ENCODE assay signal across 17 cellular contexts in the genomic region with DNA sequence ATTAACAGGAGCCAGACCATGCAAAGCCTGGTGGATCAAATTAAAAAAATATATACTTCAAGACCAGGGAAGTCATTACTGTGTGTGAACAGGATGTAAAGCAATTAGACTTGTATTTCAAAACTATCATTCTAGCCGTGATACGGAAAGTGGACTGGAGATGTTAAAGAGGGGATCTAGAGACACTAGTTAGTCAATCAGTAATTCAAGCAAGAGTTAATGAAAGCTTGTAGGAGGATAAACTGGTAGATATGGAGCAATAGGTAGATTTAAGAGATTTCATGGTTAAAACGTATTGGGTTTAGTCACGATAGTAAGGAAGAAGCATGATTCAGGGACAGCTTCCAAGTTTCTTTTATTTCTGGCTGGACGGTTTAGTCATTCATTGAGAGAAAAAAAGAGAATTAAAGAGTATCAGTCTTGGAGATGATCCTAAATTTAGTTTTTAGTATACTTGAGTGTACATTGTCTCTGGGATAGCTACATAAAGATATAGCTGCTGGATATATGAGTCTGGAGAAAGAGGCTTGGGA. TPM values are rescaled to one million over a fixed set of nuclear protein-coding genes. Genes with fewer than 3 reads are reported as not detected.
A peak's percentile ranks its signal among the peaks of the same experiment; 100 is the strongest.
DNase-seq lines count a peak whose midpoint lies in the region; ATAC-seq and TF ChIP-seq lines count a peak whose summit lies in the region.
"Had no signal": no experiment of that assay in that cellular context is flagged by ENCODE, and none has a peak within 500 bp of the region (broad histone marks: within the 10 kb centered on the region; RNA-seq: fewer than 3 reads in every experiment).

No MANE protein-coding gene starts in this region.

- H3K9me2 ChIP-seq in hepatocyte (replicated peaks; ENCODE audit: insufficient read depth): no peaks in the 10 kb centered on the region

- 72% methylated on average over 5 of the region's 5 CpGs for WGBS in hepatocyte (ENCODE audit: low lambda C conversion rate, missing lambda C conversion rate)

- H3K27me3 ChIP-seq in BLaER1 treated with 17β-estradiol and CSF1 and Interleukin-3, amounts not matched to agents 10 nM and 100 nM: no peaks in the 10 kb centered on the region
- H3K27me3 ChIP-seq in CD8-positive, alpha-beta memory T cell (ENCODE audit: insufficient read depth, low read length, poor library complexity, severe bottlenecking): no peaks in the 10 kb centered on the region
- no peaks in the 10 kb centered on the region for H3K27me3 ChIP-seq in hepatocyte
- H3K27me3 ChIP-seq: adrenal gland, colonic mucosa, esophagus muscularis mucosa, sigmoid colon had no signal

- H3K36me3 ChIP-seq in BLaER1 treated with 17β-estradiol and CSF1 and Interleukin-3, amounts not matched to agents 10 nM and 100 nM: peaks cover 0 to 74% (median 63%) of the 10 kb centered on the region in 11 experiments; a peak in 18 of 22 replicates
- H3K36me3 ChIP-seq in CD8-positive, alpha-beta memory T cell (ENCODE audit: insufficient read depth, low read length): peaks cover 5% of the 10 kb centered on the region
- H3K36me3 ChIP-seq in hepatocyte (replicated peaks; ENCODE audit: insufficient read depth, low read depth): no peaks in the 10 kb centered on the region
- H3K36me3 ChIP-seq: adrenal gland, colonic mucosa, esophagus muscularis mucosa, sigmoid colon had no signal

- H3K4me3 ChIP-seq in BLaER1 treated with 17β-estradiol and CSF1 and Interleukin-3, amounts not matched to agents 10 nM and 100 nM: no peak overlapping the region; a peak in 1 of 20 replicates
- H3K4me3 ChIP-seq in CD8-positive, alpha-beta memory T cell (ENCODE audit: low read length): no peak overlapping the region
- H3K4me3 ChIP-seq in hepatocyte: no peak overlapping the region
- H3K4me3 ChIP-seq: adrenal gland, colonic mucosa, esophagus muscularis mucosa, sigmoid colon had no signal

- peak overlapping the region; percentile 76 to 96 (median 89); a peak in 19 of 22 replicates for H3K4me2 ChIP-seq in BLaER1 treated with 17β-estradiol and CSF1 and Interleukin-3, amounts not matched to agents 10 nM and 100 nM
- no peak overlapping the region for H3K4me2 ChIP-seq in hepatocyte

- H3K79me2 ChIP-seq in hepatocyte: peaks cover 36% of the 10 kb centered on the region

- no peak for ATAC-seq in T-cell (replicated peaks in 1 of 4)
- no peak for ATAC-seq in HG03139 (IDR thresholded peaks at IDR 0.05; ENCODE audit: unreplicated experiment)
- ATAC-seq in GM19467 (IDR thresholded peaks at IDR 0.05; ENCODE audit: unreplicated experiment): no peak
- ATAC-seq: HCT116, left ventricle myocardium superior had no signal

- H3K9ac ChIP-seq in BLaER1 treated with 17β-estradiol and CSF1 and Interleukin-3, amounts not matched to agents 10 nM and 100 nM: peak overlapping the region in 3 of 11 experiments; percentile 8 to 58 (median 31); a peak in 3 of 22 replicates

- CTCF ChIA-PET in CD8-positive, alpha-beta memory T cell (lab: Charles Lee): no interaction called here
- CTCF ChIA-PET in T-cell (lab: Charles Lee): interaction anchor here in 1 of 2 donors (0.6 to 0.8 kb wide), 2 partner anchors 11 to 743 kb away, joined by 3 read pairs; no protein-coding TSS in a partner anchor

- peak overlapping the region in 3 of 11 experiments; percentile 9 to 33 (median 20); a peak in 4 of 22 replicates for H3K27ac ChIP-seq in BLaER1 treated with 17β-estradiol and CSF1 and Interleukin-3, amounts not matched to agents 10 nM and 100 nM
- no peak overlapping the region for H3K27ac ChIP-seq in CD8-positive, alpha-beta memory T cell (ENCODE audit: low read depth, low read length)
- no peak overlapping the region for H3K27ac ChIP-seq in hepatocyte
- H3K27ac ChIP-seq: adrenal gland, colonic mucosa, esophagus muscularis mucosa, sigmoid colon had no signal

- no peaks in the 10 kb centered on the region for H3K9me3 Mint-ChIP-seq in CD8-positive, alpha-beta memory T cell
- H3K9me3 Mint-ChIP-seq in T-cell: no peaks in the 10 kb centered on the region
- H3K9me3 Mint-ChIP-seq: naive B cell had no signal

- DNase-seq in CD8-positive, alpha-beta memory T cell: no peak
- DNase-seq in T-cell: no peak
- no peak for DNase-seq in hepatocyte (ENCODE audit: low spot score)
- DNase-seq in kidney glomerular epithelial cell (lab: John Stamatoyannopoulos, UW): no peak
- DNase-seq: activated CD8-positive, alpha-beta memory T cell treated with anti-CD3 and anti-CD28 coated beads for 24 hours; adrenal gland; colonic mucosa; hypothalamus; left ventricle myocardium superior; naive B cell; NCI-H2171; sigmoid colon had no signal

- peaks cover 0 to 45% (median 4%) of the 10 kb centered on the region in 3 donors for H3K36me3 Mint-ChIP-seq in CD8-positive, alpha-beta memory T cell
- peaks cover 22% of the 10 kb centered on the region for H3K36me3 Mint-ChIP-seq in T-cell

- no peaks in the 10 kb centered on the region for H3K9me3 ChIP-seq in BLaER1 treated with 17β-estradiol and CSF1 and Interleukin-3, amounts not matched to agents 10 nM and 100 nM (replicated peaks in 1 of 11)
- no peaks in the 10 kb centered on the region for H3K9me3 ChIP-seq in CD8-positive, alpha-beta memory T cell (ENCODE audit: low read length)
- H3K9me3 ChIP-seq in hepatocyte (ENCODE audit: low read depth): no peaks in the 10 kb centered on the region
- H3K9me3 ChIP-seq: adrenal gland, colonic mucosa, esophagus muscularis mucosa, sigmoid colon had no signal

- peak overlapping the region; percentile 0 to 92 (median 83) for H3K27ac Mint-ChIP-seq in CD8-positive, alpha-beta memory T cell
- H3K27ac Mint-ChIP-seq in T-cell: peak overlapping the region; percentile 70 to 85

- no peak for TF ChIP-seq CTCF in hepatocyte (IDR thresholded peaks at IDR 0.05; ENCODE audit: poor library complexity)

- H2AFZ ChIP-seq in hepatocyte: peak overlapping the region; percentile 8

- peaks cover 0 to 1% of the 10 kb centered on the region in 2 donors for H3K27me3 Mint-ChIP-seq in CD8-positive, alpha-beta memory T cell
- no peaks in the 10 kb centered on the region for H3K27me3 Mint-ChIP-seq in T-cell
- H3K27me3 Mint-ChIP-seq: naive B cell had no signal

- H3K4me3 Mint-ChIP-seq in CD8-positive, alpha-beta memory T cell: peak overlapping the region in 2 of 7 donors; percentile 32 to 63
- H3K4me3 Mint-ChIP-seq in T-cell: no peak overlapping the region

- peaks cover 41 to 64% (median 56%) of the 10 kb centered on the region in 3 donors for H3K4me1 Mint-ChIP-seq in CD8-positive, alpha-beta memory T cell
- H3K4me1 Mint-ChIP-seq in T-cell: peaks cover 39 to 53% (median 41%) of the 10 kb centered on the region in 3 donors

- peaks cover 0 to 28% (median 18%) of the 10 kb centered on the region in 11 experiments; a peak in 10 of 22 replicates for H4K20me1 ChIP-seq in BLaER1 treated with 17β-estradiol and CSF1 and Interleukin-3, amounts not matched to agents 10 nM and 100 nM
- no peaks in the 10 kb centered on the region for H4K20me1 ChIP-seq in hepatocyte (ENCODE audit: insufficient read depth, poor library complexity, severe bottlenecking)

- POLR2A ChIA-PET in CD8-positive, alpha-beta memory T cell (lab: Charles Lee): no interaction called here
- POLR2A ChIA-PET in T-cell (lab: Charles Lee): no interaction called here

- H3K4me1 ChIP-seq in BLaER1 treated with 17β-estradiol and CSF1 and Interleukin-3, amounts not matched to agents 10 nM and 100 nM: peaks cover 32 to 44% (median 42%) of the 10 kb centered on the region in 10 experiments
- H3K4me1 ChIP-seq in CD8-positive, alpha-beta memory T cell (ENCODE audit: insufficient read depth, low read length): peaks cover 16% of the 10 kb centered on the region
- peaks cover 13% of the 10 kb centered on the region for H3K4me1 ChIP-seq in hepatocyte (ENCODE audit: insufficient read depth)

RNA-seq across cellular contexts. Expression of a gene that starts 3.9 kb away (rescaled TPM):
- 10 to 100 TPM; 69.8 to 73.8 TPM for total RNA-seq in CD8-positive, alpha-beta memory T cell
- 13.1 TPM for polyA plus RNA-seq in CD8-positive, alpha-beta memory T cell
- total RNA-seq in T-cell (10 to 100 TPM in 1 of 5 donors, 1 to 10 TPM in 4; 5.7 to 10.0 (median 8.2) TPM), hepatocyte (13.8 and 16.0 TPM in 2 replicates)
- 16.6 and 21.7 TPM in 2 replicates for polyA plus RNA-seq in hepatocyte
